Comparison of ENCODE assay signal across 1 cellular context in genomic region chr20:31663838-31664695, GRCh38.
TF ChIP-seq lines count a peak whose summit lies in the region.

No MANE protein-coding gene starts in this region.

TF ChIP-seq in HepG2, 621 proteins besides CTCF, POLR2A, EP300 and RAD21 (continued from another document and continues in another):
- peak; percentile 40 for TF ChIP-seq RERE (CRISPR knock-in tag; IDR thresholded peaks at IDR 0.05; ENCODE audit: low read depth)
- peak; percentile 96 for TF ChIP-seq SOX5 (CRISPR knock-in tag; IDR thresholded peaks at IDR 0.05; ENCODE audit: borderline replicate concordance)
- TF ChIP-seq ZNF639 (CRISPR knock-in tag; conservative IDR thresholded peaks at IDR 0.05): peak; percentile 76
- TF ChIP-seq ZNF749 (CRISPR knock-in tag; IDR thresholded peaks at IDR 0.05; ENCODE audit: borderline replicate concordance): peak; percentile 24; the same call in 1 of the 2 replicates
- TF ChIP-seq ZNF644 (CRISPR knock-in tag; IDR thresholded peaks at IDR 0.05; ENCODE audit: low read depth): peak; percentile 6; the same call in 1 of the 2 replicates
- no peak for TF ChIP-seq CREB1 (IDR thresholded peaks at IDR 0.05)
- TF ChIP-seq CREB1 (CRISPR knock-in tag; IDR thresholded peaks at IDR 0.05): peak; percentile 76
- peak; percentile 91 for TF ChIP-seq TOPORS (CRISPR knock-in tag; IDR thresholded peaks at IDR 0.05)
- no peak for TF ChIP-seq ZNF549 (CRISPR knock-in tag; IDR thresholded peaks at IDR 0.05)
- TF ChIP-seq MBD4 (IDR thresholded peaks at IDR 0.05; ENCODE audit: borderline replicate concordance, low read length): 0 out of 2 replicates have a peak, but pooled peaks have one; percentile 63
- TF ChIP-seq ZFP82 (CRISPR knock-in tag; IDR thresholded peaks at IDR 0.05; ENCODE audit: borderline replicate concordance): 0 out of 2 replicates have a peak, but pooled peaks have one; percentile 2
- TF ChIP-seq ZMYM3 (CRISPR knock-in tag; IDR thresholded peaks at IDR 0.05): peak; percentile 85
- peak; percentile 85; the same call in 1 of the 2 replicates for TF ChIP-seq ZBTB20 (CRISPR knock-in tag; IDR thresholded peaks at IDR 0.05; ENCODE audit: borderline replicate concordance, low read depth)
- no peak for TF ChIP-seq ZNF460 (CRISPR knock-in tag; IDR thresholded peaks at IDR 0.05; ENCODE audit: borderline replicate concordance)
- TF ChIP-seq NRL (CRISPR knock-in tag; IDR thresholded peaks at IDR 0.05; ENCODE audit: borderline replicate concordance): 0 out of 2 replicates have a peak, but pooled peaks have one; percentile 7
- peak; percentile 41; the same call in 1 of the 2 replicates for TF ChIP-seq MNT (IDR thresholded peaks at IDR 0.05)
- peak; percentile 76 for TF ChIP-seq DPF2 (CRISPR knock-in tag; IDR thresholded peaks at IDR 0.05; ENCODE audit: borderline replicate concordance, low read depth)
- no peak; the same call in 1 of the 2 replicates for TF ChIP-seq MED13 (CRISPR knock-in tag; IDR thresholded peaks at IDR 0.05)
- no peak for TF ChIP-seq ZNF564 (CRISPR knock-in tag; IDR thresholded peaks at IDR 0.05)
- peak; percentile 98 for TF ChIP-seq SOX13 (IDR thresholded peaks at IDR 0.05)
- TF ChIP-seq SOX13 (CRISPR knock-in tag; conservative IDR thresholded peaks at IDR 0.05 in 1 of 2, IDR thresholded peaks at IDR 0.05 in 1 of 2): peak; percentile 29 to 97; a peak in 2 of 4 replicates
- peak; percentile 76 for TF ChIP-seq SIN3A (IDR thresholded peaks at IDR 0.05; ENCODE audit: borderline replicate concordance, low read depth, low read length)
- peak; percentile 98 for TF ChIP-seq PAXIP1 (CRISPR knock-in tag; conservative IDR thresholded peaks at IDR 0.05)
- TF ChIP-seq ZNF775 (CRISPR knock-in tag; IDR thresholded peaks at IDR 0.05; ENCODE audit: borderline replicate concordance): peak; percentile 51; the same call in 1 of the 2 replicates
- TF ChIP-seq AFF4 (CRISPR knock-in tag; IDR thresholded peaks at IDR 0.05): peak; percentile 76; the same call in 1 of the 2 replicates
- 0 out of 2 replicates have a peak, but pooled peaks have one; percentile 66 for TF ChIP-seq ZBTB44 (CRISPR knock-in tag; IDR thresholded peaks at IDR 0.05)
- TF ChIP-seq HNF4G (IDR thresholded peaks at IDR 0.05; ENCODE audit: borderline replicate concordance, low read depth, low read length): peak; percentile 92
- TF ChIP-seq HNF4G (CRISPR knock-in tag; IDR thresholded peaks at IDR 0.05; ENCODE audit: borderline replicate concordance, low read depth): peak; percentile 53
- TF ChIP-seq ZNF703 (CRISPR knock-in tag; IDR thresholded peaks at IDR 0.05; ENCODE audit: borderline replicate concordance): no peak; the same call in 1 of the 2 replicates
- TF ChIP-seq SRSF4 (IDR thresholded peaks at IDR 0.05; ENCODE audit: low read depth, low read length, poor library complexity, severe bottlenecking): no peak
- TF ChIP-seq IKZF5 (CRISPR knock-in tag; IDR thresholded peaks at IDR 0.05): peak; percentile 91
- peak; percentile 84 for TF ChIP-seq SMAD3 (CRISPR knock-in tag; IDR thresholded peaks at IDR 0.05)
- peak; percentile 74; the same call in 1 of the 2 replicates for TF ChIP-seq TMF1 (CRISPR knock-in tag; IDR thresholded peaks at IDR 0.05; ENCODE audit: low read depth)
- TF ChIP-seq PHF20 (CRISPR knock-in tag; IDR thresholded peaks at IDR 0.05): no peak; the same call in 1 of the 2 replicates
- peak; percentile 91 for TF ChIP-seq FOXA3 (CRISPR knock-in tag; IDR thresholded peaks at IDR 0.05)
- peak; percentile 28; the same call in 1 of the 2 replicates for TF ChIP-seq SPEN (CRISPR knock-in tag; IDR thresholded peaks at IDR 0.05; ENCODE audit: low read depth)
- TF ChIP-seq BHLHE40 (IDR thresholded peaks at IDR 0.05; ENCODE audit: low read length): peak; percentile 6; the same call in 1 of the 2 replicates
- TF ChIP-seq POLR2G (IDR thresholded peaks at IDR 0.05; ENCODE audit: low read depth, low read length): peak; percentile 69
- 0 out of 2 replicates have a peak, but pooled peaks have one; percentile 7 for TF ChIP-seq RFX3 (CRISPR knock-in tag; IDR thresholded peaks at IDR 0.05)
- TF ChIP-seq IKZF4 (CRISPR knock-in tag; IDR thresholded peaks at IDR 0.05; ENCODE audit: borderline replicate concordance, low read depth, not compliant biosample characterization): no peak
- TF ChIP-seq TRIM24 (CRISPR knock-in tag; IDR thresholded peaks at IDR 0.05): 0 out of 2 replicates have a peak, but pooled peaks have one; percentile 32
- no peak for TF ChIP-seq HES4 (CRISPR knock-in tag; IDR thresholded peaks at IDR 0.05; ENCODE audit: borderline replicate concordance)
- no peak for TF ChIP-seq ZNF776 (CRISPR knock-in tag; IDR thresholded peaks at IDR 0.05)
